Comparison of ENCODE assay signal across 11 cellular contexts in genomic region chr2:10333247-10333613, GRCh38. TPM values are rescaled to one million over a fixed set of nuclear protein-coding genes. Genes with fewer than 3 reads are reported as not detected.
A peak's percentile ranks its signal among the peaks of the same experiment; 100 is the strongest.
DNase-seq lines count a peak whose midpoint lies in the region; ATAC-seq and TF ChIP-seq lines count a peak whose summit lies in the region.
"Had no signal": no experiment of that assay in that cellular context is flagged by ENCODE, and none has a peak within 500 bp of the region (broad histone marks: within the 10 kb centered on the region; RNA-seq: fewer than 3 reads in every experiment).

No MANE protein-coding gene starts in this region.

- no peak for TF ChIP-seq EP300 in stomach (IDR thresholded peaks at IDR 0.05)

- POLR2A ChIA-PET in activated naive CD8-positive, alpha-beta T cell treated with anti-CD3 and anti-CD28 coated beads, Interleukin-2, amount 10 ng/mL, durations not matched to agents 7 days and 5 days (lab: Charles Lee): no interaction called here

- 50 to 70% (median 58%) methylated on average over 5 of the region's 5 CpGs for WGBS in stomach, 5 donors

- no peak for TF ChIP-seq POLR2A in stomach (IDR thresholded peaks at IDR 0.05)

- H3K4me3 ChIP-seq in stomach: no peak overlapping the region

- peaks cover 21% of the 10 kb centered on the region for H3K36me3 Mint-ChIP-seq in activated naive CD8-positive, alpha-beta T cell treated with anti-CD3 and anti-CD28 coated beads, Interleukin-2, amount 10 ng/mL, durations not matched to agents 7 days and 5 days
- H3K36me3 Mint-ChIP-seq in osteocyte (ENCODE audit: unreplicated experiment): no peaks in the 10 kb centered on the region

- H3K4me1 ChIP-seq in stomach: peaks cover 30 to 52% (median 46%) of the 10 kb centered on the region in 4 donors

- H3K4me3 Mint-ChIP-seq in activated naive CD8-positive, alpha-beta T cell treated with anti-CD3 and anti-CD28 coated beads, Interleukin-2, amount 10 ng/mL, durations not matched to agents 7 days and 5 days: no peak overlapping the region
- no peak overlapping the region for H3K4me3 Mint-ChIP-seq in osteocyte (ENCODE audit: unreplicated experiment)

- peaks cover 8% of the 10 kb centered on the region for H3K9me3 Mint-ChIP-seq in activated naive CD8-positive, alpha-beta T cell treated with anti-CD3 and anti-CD28 coated beads, Interleukin-2, amount 10 ng/mL, durations not matched to agents 7 days and 5 days
- no peaks in the 10 kb centered on the region for H3K9me3 Mint-ChIP-seq in osteocyte (ENCODE audit: unreplicated experiment)

- peaks cover 44% of the 10 kb centered on the region for H3K4me1 Mint-ChIP-seq in activated naive CD8-positive, alpha-beta T cell treated with anti-CD3 and anti-CD28 coated beads, Interleukin-2, amount 10 ng/mL, durations not matched to agents 7 days and 5 days
- peaks cover 61% of the 10 kb centered on the region for H3K4me1 Mint-ChIP-seq in osteocyte (ENCODE audit: unreplicated experiment)

- peaks cover 0 to 16% (median 7%) of the 10 kb centered on the region in 4 donors for H3K36me3 ChIP-seq in stomach

- peak overlapping the region in 1 of 5 donors; percentile 26 for H3K27ac ChIP-seq in stomach
- H3K27ac ChIP-seq: epithelial cell of prostate had no signal

- no peak for ATAC-seq in activated naive CD8-positive, alpha-beta T cell treated with anti-CD3 and anti-CD28 coated beads, Interleukin-2, amount 10 ng/mL, durations not matched to agents 7 days and 5 days (ENCODE audit: low read depth)
- ATAC-seq in HG02588 (IDR thresholded peaks at IDR 0.05; ENCODE audit: unreplicated experiment): no peak

- H3K27me3 ChIP-seq in stomach: no peaks in the 10 kb centered on the region

- H3K9me3 ChIP-seq in stomach: peaks cover 0 to 7% (median 5%) of the 10 kb centered on the region in 4 donors

- intact Hi-C loops in stomach (cut with DNase I; ENCODE audit: low total_unique reads): no loop called here

- peak overlapping the region; percentile 47 for H3K27ac Mint-ChIP-seq in activated naive CD8-positive, alpha-beta T cell treated with anti-CD3 and anti-CD28 coated beads, Interleukin-2, amount 10 ng/mL, durations not matched to agents 7 days and 5 days
- H3K27ac Mint-ChIP-seq in osteocyte (ENCODE audit: unreplicated experiment): peak overlapping the region; percentile 94

- TF ChIP-seq CTCF in osteocyte (IDR thresholded peaks at IDR 0.05) (no peak), stomach (IDR thresholded peaks at IDR 0.05) (no peak)

- no peaks in the 10 kb centered on the region for H3K27me3 Mint-ChIP-seq in activated naive CD8-positive, alpha-beta T cell treated with anti-CD3 and anti-CD28 coated beads, Interleukin-2, amount 10 ng/mL, durations not matched to agents 7 days and 5 days
- H3K27me3 Mint-ChIP-seq in osteocyte (ENCODE audit: unreplicated experiment): no peaks in the 10 kb centered on the region

- DNase-seq in SIG-M5 treated with dmso at 0.1 percent for 504 hours (lab: John Stamatoyannopoulos, UW; ENCODE audit: unreplicated experiment): peak; percentile 25
- no peak for DNase-seq in SIG-M5 (lab: John Stamatoyannopoulos, UW)
- DNase-seq in MV-4-11 (lab: John Stamatoyannopoulos, UW): peak; percentile 69
- no peak for DNase-seq in activated naive CD8-positive, alpha-beta T cell treated with anti-CD3 and anti-CD28 coated beads, Interleukin-2, amount 10 ng/mL, durations not matched to agents 7 days and 5 days
- no peak for DNase-seq in osteocyte (ENCODE audit: extremely low spot score, unreplicated experiment)
- no peak for DNase-seq in DMS53 (lab: John Stamatoyannopoulos, UW)
- DNase-seq in stomach: no peak
- DNase-seq: NCI-H774, T1000 had no signal

RNA-seq across cellular contexts. Expression of gene HPCAL1, which starts 30.5 kb away (rescaled TPM):
- 10 to 100 TPM; 75.8 to 77.1 TPM for total RNA-seq in activated naive CD8-positive, alpha-beta T cell treated with anti-CD3 and anti-CD28 coated beads, Interleukin-2, amount 10 ng/mL, durations not matched to agents 7 days and 5 days
- 56.8 and 57.8 TPM in 2 replicates for total RNA-seq in osteocyte
- 100 to 1,000 TPM in 2 of 5 donors, 10 to 100 TPM in 3; 14.0 to 571 (median 89.3) TPM for total RNA-seq in stomach
- 10 to 100 TPM; 46.4 to 97.9 (median 81.6) TPM for polyA plus RNA-seq in stomach

Comparison
In these comparisons a context has a peak if more than half of its experiments do, and no peak if none do; other contexts are left out.
1. DNase-seq: peak in SIG-M5 treated with dmso at 0.1 percent for 504 hours (single experiment) and MV-4-11 (single experiment); none in SIG-M5 (single experiment), activated naive CD8-positive, alpha-beta T cell treated with anti-CD3 and anti-CD28 coated beads, Interleukin-2, amount 10 ng/mL, durations not matched to agents 7 days and 5 days (single experiment), osteocyte (single experiment), DMS53 (single experiment) and stomach (single experiment).